1 cellular context compared by ENCODE assay signal in the genomic region with DNA sequence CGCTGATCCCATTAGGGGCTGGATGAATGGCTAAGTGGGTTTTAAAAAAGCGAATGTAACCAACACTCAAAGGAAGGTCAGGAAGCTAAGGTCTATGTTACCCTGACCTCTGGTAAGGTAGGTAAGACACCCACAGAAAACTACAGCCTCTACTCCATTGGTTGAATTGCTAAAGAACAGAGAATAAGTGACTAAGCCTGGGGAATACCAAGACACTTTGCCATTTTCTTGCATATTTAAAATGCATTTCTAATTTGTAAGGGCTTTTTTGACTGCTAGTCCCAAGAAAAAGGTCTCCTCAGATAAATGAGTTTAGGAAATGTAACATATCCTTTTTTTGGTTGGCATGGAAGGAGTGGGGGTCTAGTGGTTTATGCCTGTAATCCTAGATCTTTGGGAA.
TF ChIP-seq lines count a peak whose summit lies in the region.

No MANE protein-coding gene starts in this region.

TF ChIP-seq in endothelial cell of umbilical vein, 7 proteins besides CTCF, POLR2A, EP300 and RAD21 (continued from another document):
- TF ChIP-seq, protein P1, sequence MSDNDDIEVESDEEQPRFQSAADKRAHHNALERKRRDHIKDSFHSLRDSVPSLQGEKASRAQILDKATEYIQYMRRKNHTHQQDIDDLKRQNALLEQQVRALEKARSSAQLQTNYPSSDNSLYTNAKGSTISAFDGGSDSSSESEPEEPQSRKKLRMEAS (IDR thresholded peaks at IDR 0.05; ENCODE audit: insufficient read depth, insufficient read length), result no peak
- TF ChIP-seq MYC (IDR thresholded peaks at IDR 0.05; ENCODE audit: low read depth, low read length) (no peak), FOS (IDR thresholded peaks at IDR 0.05; ENCODE audit: borderline replicate concordance, insufficient read depth, low read length) (no peak), JUN (IDR thresholded peaks at IDR 0.05; ENCODE audit: borderline replicate concordance, insufficient read depth, insufficient read length, low read depth) (no peak), POLR2AphosphoS5 (IDR thresholded peaks at IDR 0.05; ENCODE audit: insufficient read depth, low read depth, low read length) (no peak)
